In genomic region chr2:219722276-219722883, GRCh38 we compare ENCODE assay signal across 22 cellular contexts.
DNase-seq lines count a peak whose midpoint lies in the region; ATAC-seq and TF ChIP-seq lines count a peak whose summit lies in the region.
"Had no signal": no experiment of that assay in that cellular context is flagged by ENCODE, and none has a peak within 500 bp of the region (broad histone marks: within the 10 kb centered on the region; RNA-seq: fewer than 3 reads in every experiment).

No MANE protein-coding gene starts in this region.

- no peaks in the 10 kb centered on the region for H3K27me3 ChIP-seq in PC-3 (ENCODE audit: low read length)
- no peaks in the 10 kb centered on the region for H3K27me3 ChIP-seq in MM.1S (replicated peaks; ENCODE audit: insufficient read depth, low read length)
- no peaks in the 10 kb centered on the region for H3K27me3 ChIP-seq in tibial nerve
- H3K27me3 ChIP-seq: tibial artery had no signal

- intact Hi-C loops in PC-3 (cut with micrococcal nuclease): no loop called here

- no peaks in the 10 kb centered on the region for H4K20me1 ChIP-seq in PC-3 (ENCODE audit: low read length)
- H4K20me1 ChIP-seq in MM.1S (ENCODE audit: insufficient read depth, low read length): no peaks in the 10 kb centered on the region

- H3K4me1 ChIP-seq in PC-3 (ENCODE audit: insufficient read depth, low read length) (peaks cover 4% of the 10 kb centered on the region; the same call in 1 of the 2 replicates), MM.1S (ENCODE audit: low read length) (no peaks in the 10 kb centered on the region), tibial nerve (no peaks in the 10 kb centered on the region)
- H3K4me1 ChIP-seq: tibial artery had no signal

- POLR2A ChIA-PET in PC-3 (lab: Charles Lee; ENCODE audit: unreplicated experiment): no interaction called here

- H3K9me2 ChIP-seq in PC-3 (replicated peaks; ENCODE audit: low read length) (no peaks in the 10 kb centered on the region), MM.1S (replicated peaks; ENCODE audit: insufficient read depth, low read length) (no peaks in the 10 kb centered on the region)

- no peak for TF ChIP-seq POLR2A in tibial nerve (IDR thresholded peaks at IDR 0.05)

- H3K36me3 ChIP-seq in PC-3 (ENCODE audit: low read depth, low read length) (no peaks in the 10 kb centered on the region), MM.1S (replicated peaks; ENCODE audit: insufficient read depth, low read length) (no peaks in the 10 kb centered on the region), tibial nerve (no peaks in the 10 kb centered on the region)
- H3K36me3 ChIP-seq: tibial artery had no signal

- ATAC-seq in PC-3: no peak
- ATAC-seq: activated CD4-positive, alpha-beta T cell treated with anti-CD3 and anti-CD28 coated beads for 36 hours; stimulated activated naive B cell treated with anti-CD40 and anti-IgM and Interleukin-4, amounts not matched to agents 10 μg/mL and 1 μg/mL and 100 μg/mL, for 72 hours had no signal

- CTCF ChIA-PET in PC-3 (lab: Charles Lee): no interaction called here

- H3K4me3 ChIP-seq in PC-3 (ENCODE audit: low read length) (no peak overlapping the region), epithelial cell of esophagus (ENCODE audit: low read length) (no peak overlapping the region), MM.1S (ENCODE audit: low read length) (no peak overlapping the region), tibial nerve (no peak overlapping the region)
- H3K4me3 ChIP-seq: tibial artery had no signal

- H3K4me2 ChIP-seq in PC-3 (ENCODE audit: low read length) (no peak overlapping the region), MM.1S (ENCODE audit: low read depth, low read length) (no peak overlapping the region)

- no TSS peak for BruUV-seq in PC-3 (replicated peaks; lab: Mats Ljungman, UMichigan)

- H2AFZ ChIP-seq in PC-3 (ENCODE audit: low read length) (no peak overlapping the region), MM.1S (ENCODE audit: low read length) (no peak overlapping the region)

- no peak overlapping the region for H3K9ac ChIP-seq in PC-3 (ENCODE audit: low read length)
- H3K9ac ChIP-seq in MM.1S (ENCODE audit: low read length): no peak overlapping the region

- TF ChIP-seq CTCF in PC-3 (conservative IDR thresholded peaks at IDR 0.05; ENCODE audit: low read depth, low read length) (no peak), epithelial cell of esophagus (IDR thresholded peaks at IDR 0.05; ENCODE audit: insufficient read depth, low read depth, low read length, missing control alignments) (no peak), MM.1S (IDR thresholded peaks at IDR 0.05; ENCODE audit: low read length) (no peak), tibial nerve (IDR thresholded peaks at IDR 0.05) (no peak)

- H3K79me2 ChIP-seq in PC-3 (ENCODE audit: low read length) (no peaks in the 10 kb centered on the region), MM.1S (ENCODE audit: low read length) (no peaks in the 10 kb centered on the region)

- DNase-seq in H4 (ENCODE audit: low spot score) (peak; percentile 30), PC-3 (peak; percentile 30), epithelial cell of esophagus (ENCODE audit: low read depth) (peak; percentile 97), myocyte (ENCODE audit: low read depth) (peak; percentile 87), MM.1S (no peak), tibial nerve (ENCODE audit: low spot score in 2 of 2) (no peak), iPS-NIHi11 (ENCODE audit: low spot score) (no peak)
- DNase-seq: activated CD4-positive, alpha-beta T cell treated with anti-CD3 and anti-CD28 coated beads for 36 hours; activated gamma-delta T cell treated with Interleukin-2 at 50 U/mL for 16 hours; anterior cingulate cortex; cortex of kidney; DMS 273 treated with DMSO at 0.1 percent for 48 hours; H7; KG1; mesenchymal stem cell; NCI-H1417 treated with DMSO at 0.1 percent for 48 hours; NCI-H2227 treated with DMSO at 0.1 percent for 48 hours; SIG-M5; stimulated activated CD4-positive, alpha-beta T cell treated with anti-CD3 and anti-CD28 coated beads, Interleukin-15, amount 100 ng/mL, for 24 hours; stimulated activated naive B cell treated with anti-CD40 and anti-IgM and Interleukin-4, amounts not matched to agents 10 μg/mL and 1 μg/mL and 100 μg/mL, for 72 hours; tibial artery had no signal

- no peaks in the 10 kb centered on the region for H3F3A ChIP-seq in PC-3 (ENCODE audit: low read length, unreplicated experiment)
- no peaks in the 10 kb centered on the region for H3F3A ChIP-seq in MM.1S (ENCODE audit: insufficient read depth, low read length)

- H3K27ac ChIP-seq in PC-3 (ENCODE audit: low read length) (no peak overlapping the region), MM.1S (ENCODE audit: low read length) (no peak overlapping the region), tibial nerve (no peak overlapping the region)
- H3K27ac ChIP-seq: HL-60, tibial artery had no signal

- TF ChIP-seq EP300 in tibial nerve (IDR thresholded peaks at IDR 0.05): no peak

- WGBS in tibial nerve, 2 donors: 62 to 63% methylated on average over 10 of the region's 10 CpGs

- H3K9me3 ChIP-seq in PC-3 (ENCODE audit: low read length): no peaks in the 10 kb centered on the region
- no peaks in the 10 kb centered on the region for H3K9me3 ChIP-seq in MM.1S (replicated peaks; ENCODE audit: insufficient read depth, low read length)
- H3K9me3 ChIP-seq in tibial nerve: no peaks in the 10 kb centered on the region
- H3K9me3 ChIP-seq: tibial artery had no signal

Comparison
In these comparisons a context has a peak if more than half of its experiments do, and no peak if none do; other contexts are left out.
1. DNase-seq: peak in H4 (single experiment), PC-3 (single experiment), epithelial cell of esophagus (single experiment) and myocyte (single experiment); none in MM.1S (single experiment), tibial nerve (0 of 2) and iPS-NIHi11 (single experiment).